15 cellular contexts compared by ENCODE assay signal in genomic region chr7:4667776-4668509, GRCh38. TPM values are rescaled to one million over a fixed set of nuclear protein-coding genes. Genes with fewer than 3 reads are reported as not detected.
DNase-seq lines count a peak whose midpoint lies in the region; ATAC-seq and TF ChIP-seq lines count a peak whose summit lies in the region.
"Had no signal": no experiment of that assay in that cellular context is flagged by ENCODE, and none has a peak within 500 bp of the region (broad histone marks: within the 10 kb centered on the region; RNA-seq: fewer than 3 reads in every experiment).

No MANE protein-coding gene starts in this region.

- peak overlapping the region; percentile 60 for H3K18ac ChIP-seq in IMR-90 (ENCODE audit: low read depth, low read length)

- H2BK15ac ChIP-seq in IMR-90 (ENCODE audit: low read depth, low read length): peak overlapping the region; percentile 31; the same call in 1 of the 3 replicates

- H3K4me3 Mint-ChIP-seq in neural progenitor cell: no peak overlapping the region
- H3K4me3 Mint-ChIP-seq: activated T-helper 17 cell treated with anti-CD3 and anti-CD28 coated beads, Interleukin-2, amount 50 U/mL, for 72 hours; stimulated activated effector memory CD8-positive, alpha-beta T cell treated with anti-CD3 and anti-CD28 coated beads, Interleukin-12 subunit alpha, Interleukin-12 subunit beta, amount 100 ng/mL, for 72 hours had no signal

- no peaks in the 10 kb centered on the region for H3K36me3 ChIP-seq in IMR-90 (ENCODE audit: control insufficient read depth, insufficient read depth, low read length)
- no peaks in the 10 kb centered on the region for H3K36me3 ChIP-seq in mammary epithelial cell (ENCODE audit: insufficient read depth, low read length)
- H3K36me3 ChIP-seq in neural progenitor cell: no peaks in the 10 kb centered on the region
- no peaks in the 10 kb centered on the region for H3K36me3 ChIP-seq in mucosa of descending colon (ENCODE audit: low read depth)

- H3K14ac ChIP-seq in IMR-90 (replicated peaks; ENCODE audit: low read depth, low read length): peak overlapping the region; percentile 67

- intact Hi-C loops in IMR-90 (cut with micrococcal nuclease) (loop anchor here (1.0 kb wide), 2 partner anchors 26 to 77 kb away; no protein-coding TSS in a partner anchor), mammary epithelial cell (cut with micrococcal nuclease) (no loop called here), mucosa of descending colon (cut with DNase I, micrococcal nuclease) (no loop called here)

- H3K27ac Mint-ChIP-seq in neural progenitor cell: peak overlapping the region; percentile 99
- H3K27ac Mint-ChIP-seq: activated T-helper 17 cell treated with anti-CD3 and anti-CD28 coated beads, Interleukin-2, amount 50 U/mL, for 72 hours; stimulated activated effector memory CD8-positive, alpha-beta T cell treated with anti-CD3 and anti-CD28 coated beads, Interleukin-12 subunit alpha, Interleukin-12 subunit beta, amount 100 ng/mL, for 72 hours had no signal

- peak overlapping the region; percentile 28 to 89; a peak in 3 of 4 replicates for H4K8ac ChIP-seq in IMR-90 (ENCODE audit: low read depth in 2 of 2, low read length in 2 of 2)

- TF ChIP-seq RAD21 in IMR-90 (IDR thresholded peaks at IDR 0.05; ENCODE audit: low read length): no peak

- H3K27me3 ChIP-seq in IMR-90 (ENCODE audit: control insufficient read depth, insufficient read depth, low read length) (no peaks in the 10 kb centered on the region), mammary epithelial cell (ENCODE audit: insufficient read depth, low read length) (no peaks in the 10 kb centered on the region), neural progenitor cell (peaks cover 39% of the 10 kb centered on the region)

- dilution Hi-C loops in IMR-90 (cut with HindIII; ENCODE audit: low sequenced_read_pairs, unreplicated experiment) (no loop called here), mammary epithelial cell (cut with HindIII; ENCODE audit: low sequenced_read_pairs) (no loop called here)

- H3K4me1 ChIP-seq in IMR-90 (ENCODE audit: control insufficient read depth, insufficient read depth, low read length): peaks cover 7% of the 10 kb centered on the region
- H3K4me1 ChIP-seq in mammary epithelial cell (ENCODE audit: insufficient read depth, low read length): no peaks in the 10 kb centered on the region
- no peaks in the 10 kb centered on the region for H3K4me1 ChIP-seq in neural progenitor cell
- H3K4me1 ChIP-seq in mucosa of descending colon (ENCODE audit: low read depth): no peaks in the 10 kb centered on the region

- H3K4me2 ChIP-seq in IMR-90 (ENCODE audit: low read depth, low read length): peak overlapping the region; percentile 43
- no peak overlapping the region for H3K4me2 ChIP-seq in mammary epithelial cell (ENCODE audit: insufficient read depth, low read depth, low read length)
- no peak overlapping the region for H3K4me2 ChIP-seq in neural progenitor cell

- H2AFZ ChIP-seq in IMR-90 (replicated peaks; ENCODE audit: low read length, poor library complexity) (peak overlapping the region; percentile 84), mammary epithelial cell (ENCODE audit: low read depth, low read length) (peak overlapping the region; percentile 26), neural progenitor cell (replicated peaks) (peak overlapping the region; percentile 66)

- H3K27ac ChIP-seq in IMR-90 (ENCODE audit: insufficient read depth, low read length): peak overlapping the region; percentile 90
- no peak overlapping the region for H3K27ac ChIP-seq in mammary epithelial cell (ENCODE audit: insufficient read depth, low read depth, low read length)
- no peak overlapping the region for H3K27ac ChIP-seq in neural progenitor cell
- H3K27ac ChIP-seq: C4-2B had no signal

- H2AK5ac ChIP-seq in IMR-90 (ENCODE audit: low read depth, low read length): peak overlapping the region; percentile 39; the same call in 1 of the 2 replicates

- H3K9ac ChIP-seq in IMR-90 (ENCODE audit: low read depth, low read length) (peak overlapping the region; percentile 55), mammary epithelial cell (ENCODE audit: insufficient read depth, low read length) (no peak overlapping the region), neural progenitor cell (no peak overlapping the region)

- peak; percentile 98 for DNase-seq in AG04449 (ENCODE audit: low read depth, low spot score)
- peak; percentile 90 for DNase-seq in IMR-90
- peak; percentile 65 for DNase-seq in mammary epithelial cell
- no peak for DNase-seq in neural progenitor cell (ENCODE audit: low spot score)
- DNase-seq in mucosa of descending colon: no peak
- no peak for DNase-seq in iPS-NIHi11 (ENCODE audit: low spot score)
- DNase-seq in activated naive CD4-positive, alpha-beta T cell treated with anti-CD3 and anti-CD28 coated beads, Interleukin-2, amount 50 U/mL, for 16 hours: no peak
- DNase-seq: HCEC 1CT, Kasumi-1, NCI-H345 had no signal

- peaks cover 13% of the 10 kb centered on the region for H3K9me3 Mint-ChIP-seq in neural progenitor cell
- H3K9me3 Mint-ChIP-seq: stimulated activated effector memory CD8-positive, alpha-beta T cell treated with anti-CD3 and anti-CD28 coated beads, Interleukin-12 subunit alpha, Interleukin-12 subunit beta, amount 100 ng/mL, for 72 hours had no signal

- H4K20me1 ChIP-seq in IMR-90 (ENCODE audit: insufficient read depth, low read length) (no peaks in the 10 kb centered on the region), mammary epithelial cell (ENCODE audit: insufficient read depth, low read length) (no peaks in the 10 kb centered on the region), neural progenitor cell (ENCODE audit: low read depth) (no peaks in the 10 kb centered on the region)

- no peaks in the 10 kb centered on the region for H3F3A ChIP-seq in neural progenitor cell (ENCODE audit: low read depth)

- no peak for TF ChIP-seq CTCF in AG04449 (IDR thresholded peaks at IDR 0.05; ENCODE audit: insufficient read depth, low read length, missing control alignments)
- no peak for TF ChIP-seq CTCF in IMR-90 (conservative IDR thresholded peaks at IDR 0.05; ENCODE audit: low read depth, low read length)
- TF ChIP-seq CTCF in mammary epithelial cell (conservative IDR thresholded peaks at IDR 0.05 in 1 of 2, IDR thresholded peaks at IDR 0.05 in 1 of 2; ENCODE audit: extremely low read depth in 1 of 2, insufficient read depth in 1 of 2, low read depth in 1 of 2, low read length in 2 of 2): no peak
- no peak for TF ChIP-seq CTCF in neural progenitor cell (IDR thresholded peaks at IDR 0.05)
- TF ChIP-seq CTCF in mucosa of descending colon (IDR thresholded peaks at IDR 0.05): no peak

- H2BK5ac ChIP-seq in IMR-90 (ENCODE audit: low read depth, low read length, poor library complexity, severe bottlenecking): peak overlapping the region; percentile 87

- peak overlapping the region; percentile 45 for H2BK20ac ChIP-seq in IMR-90 (ENCODE audit: low read depth, low read length)

- WGBS in IMR-90 (ENCODE audit: extremely low coverage in 2 of 2, insufficient read length in 1 of 2), 2 experiments: 23% methylated on average over 5 of the region's 19 CpGs; no CpG with 5 or more reads in 1 of the 2 experiments
- WGBS in mammary epithelial cell (ENCODE audit: low coverage, missing lambda C conversion rate): 49% methylated on average over 17 of the region's 19 CpGs

- peak overlapping the region; percentile 82 for H4K91ac ChIP-seq in IMR-90 (ENCODE audit: insufficient read depth, low read depth, low read length)

- H2AK9ac ChIP-seq in IMR-90 (replicated peaks; ENCODE audit: low read depth, low read length, poor library complexity): peak overlapping the region; percentile 93

- CTCF ChIA-PET in AG04449 (lab: Yijun Ruan, JAX) (interaction anchor here (0.7 to 2.4 kb wide), 4 partner anchors 14 to 36 kb away, joined by 3 to 9 read pairs (median 4); no protein-coding TSS in a partner anchor), IMR-90 (lab: Yijun Ruan, JAX) (interaction anchor here (0.6 kb wide), 3 partner anchors 17 to 93 kb away, joined by 3 to 4 read pairs (median 3); no protein-coding TSS in a partner anchor), mammary epithelial cell (lab: Charles Lee; ENCODE audit: low non-redundant PET) (no interaction called here)

- POLR2A ChIA-PET in AG04449 (lab: Yijun Ruan, JAX) (interaction anchor here (0.6 to 2.2 kb wide), 7 partner anchors 15 to 1794 kb away, joined by 3 to 15 read pairs (median 4); partner anchors contain the start of gene AP5Z1), IMR-90 (lab: Charles Lee; ENCODE audit: unreplicated experiment) (interaction anchor here (0.6 kb wide), 1 partner anchor 81 kb away, joined by 3 read pairs; no protein-coding TSS in a partner anchor)

- H3K4me3 ChIP-seq in AG04449 (ENCODE audit: low read depth, low read length): peak overlapping the region; percentile 29
- H3K4me3 ChIP-seq in IMR-90 (ENCODE audit: insufficient read depth, low read depth, low read length): no peak overlapping the region
- H3K4me3 ChIP-seq in mammary epithelial cell (replicated peaks in 1 of 3; ENCODE audit: insufficient read depth in 1 of 3, low read depth in 2 of 3, low read length in 3 of 3): no peak overlapping the region
- H3K4me3 ChIP-seq in neural progenitor cell: no peak overlapping the region
- no peak overlapping the region for H3K4me3 ChIP-seq in mucosa of descending colon

- H3K9me3 ChIP-seq in IMR-90 (ENCODE audit: control insufficient read depth, insufficient read depth, low read length) (0 out of 2 replicates have a peak, but pooled peaks cover 3% of the 10 kb centered on the region), mammary epithelial cell (replicated peaks; ENCODE audit: insufficient read depth, low read length) (no peaks in the 10 kb centered on the region), neural progenitor cell (ENCODE audit: low read depth) (no peaks in the 10 kb centered on the region), mucosa of descending colon (peaks cover 4% of the 10 kb centered on the region)

- BruUV-seq in IMR-90 (replicated peaks; lab: Mats Ljungman, UMichigan): no TSS peak
- no TSS peak for BruUV-seq in mammary epithelial cell (replicated peaks; lab: Mats Ljungman, UMichigan)

- peak; percentile 71 for ATAC-seq in IMR-90 (ENCODE audit: low read depth)
- ATAC-seq in mucosa of descending colon: no peak
- no peak for ATAC-seq in HG03039 (IDR thresholded peaks at IDR 0.05; ENCODE audit: unreplicated experiment)
- ATAC-seq: activated CD4-positive, CD25-positive, alpha-beta regulatory T cell treated with anti-CD3 and anti-CD28 coated beads, Interleukin-2, amount 50 U/mL, for 24 hours; activated T-helper 17 cell treated with anti-CD3 and anti-CD28 coated beads, Interleukin-2, amount 50 U/mL, for 72 hours; stimulated activated effector memory CD8-positive, alpha-beta T cell treated with anti-CD3 and anti-CD28 coated beads, Interleukin-12 subunit alpha, Interleukin-12 subunit beta, amount 100 ng/mL, for 72 hours had no signal

- H3K79me1 ChIP-seq in IMR-90 (ENCODE audit: low read depth in 1 of 2, low read length in 2 of 2): peaks cover 4% of the 10 kb centered on the region in 2 experiments; a peak in 1 of 4 replicates

- TF ChIP-seq POLR2A in IMR-90 (IDR thresholded peaks at IDR 0.05; ENCODE audit: low read depth, low read length): no peak

- in situ Hi-C loops in IMR-90 (cut with MboI; ENCODE audit: low sequenced_read_pairs) (no loop called here), mammary epithelial cell (cut with MboI; ENCODE audit: low sequenced_read_pairs in 2 of 2) (no loop called here)

- peaks cover 9% of the 10 kb centered on the region for H3K27me3 Mint-ChIP-seq in neural progenitor cell (ENCODE audit: insufficient read depth, low read depth)

- H3K79me2 ChIP-seq in mammary epithelial cell (ENCODE audit: insufficient read depth, low read length) (no peaks in the 10 kb centered on the region), neural progenitor cell (ENCODE audit: low read depth) (no peaks in the 10 kb centered on the region)

- H4K5ac ChIP-seq in IMR-90 (ENCODE audit: low read depth, low read length): peak overlapping the region; percentile 17; the same call in 1 of the 2 replicates

- peak overlapping the region; percentile 61; the same call in 1 of the 2 replicates for H3K23ac ChIP-seq in IMR-90 (ENCODE audit: low read depth, low read length)

- 0 out of 2 replicates have a peak, but pooled peaks cover 3% of the 10 kb centered on the region for H3K9me1 ChIP-seq in IMR-90 (ENCODE audit: insufficient read depth, low read length)

- peaks cover 21% of the 10 kb centered on the region for H3K4me1 Mint-ChIP-seq in neural progenitor cell

- H3K4ac ChIP-seq in IMR-90 (ENCODE audit: low read depth, low read length): peak overlapping the region; percentile 93

- no peaks in the 10 kb centered on the region for H3K36me3 Mint-ChIP-seq in neural progenitor cell

- H2BK120ac ChIP-seq in IMR-90 (ENCODE audit: low read depth, low read length): peak overlapping the region; percentile 93

- peak overlapping the region; percentile 64; the same call in 1 of the 2 replicates for H3K56ac ChIP-seq in IMR-90 (ENCODE audit: extremely low read depth, insufficient read depth, low read length)

RNA-seq across cellular contexts. Expression of gene FOXK1, which starts 14.2 kb away (rescaled TPM):
- 4.3 and 5.0 TPM in 2 replicates for total RNA-seq in IMR-90 (2012; rRNA removed)
- 8.8 TPM in 2 replicates for polyA plus RNA-seq in IMR-90 (2012; rRNA removed)
- 6.7 and 6.8 TPM in 2 replicates for polyA plus RNA-seq in IMR-90 (2012; cell fraction: cytosol; rRNA removed)
- polyA plus RNA-seq in IMR-90 (2012; cell fraction: nucleus; rRNA removed; ENCODE audit: low replicate concordance): 18.7 and 30.1 TPM in 2 replicates
- total RNA-seq in mammary epithelial cell: 10 to 100 TPM; 32.7 to 48.2 TPM
- polyA plus RNA-seq in mammary epithelial cell: 10.2 TPM
- polyA minus RNA-seq in mammary epithelial cell: 46.5 TPM
- 11.1 and 22.4 TPM in 2 replicates for total RNA-seq in neural progenitor cell (ENCODE audit: low replicate concordance)
- 10 to 100 TPM; 30.1 to 48.5 (median 33.4) TPM for total RNA-seq in mucosa of descending colon

Comparison
In these comparisons a context has a peak if more than half of its experiments do, and no peak if none do; other contexts are left out.
1. DNase-seq: peak in AG04449 (single experiment), IMR-90 (single experiment) and mammary epithelial cell (single experiment); none in neural progenitor cell (single experiment), mucosa of descending colon (0 of 3), iPS-NIHi11 (single experiment) and activated naive CD4-positive, alpha-beta T cell treated with anti-CD3 and anti-CD28 coated beads, Interleukin-2, amount 50 U/mL, for 16 hours (single experiment).
2. H2AFZ ChIP-seq: peak in every context shown above with its lines; median percentile 84 in IMR-90; 66 in neural progenitor cell; 26 in mammary epithelial cell.